ENCODE assay signal across 34 cellular contexts in the genomic region with DNA sequence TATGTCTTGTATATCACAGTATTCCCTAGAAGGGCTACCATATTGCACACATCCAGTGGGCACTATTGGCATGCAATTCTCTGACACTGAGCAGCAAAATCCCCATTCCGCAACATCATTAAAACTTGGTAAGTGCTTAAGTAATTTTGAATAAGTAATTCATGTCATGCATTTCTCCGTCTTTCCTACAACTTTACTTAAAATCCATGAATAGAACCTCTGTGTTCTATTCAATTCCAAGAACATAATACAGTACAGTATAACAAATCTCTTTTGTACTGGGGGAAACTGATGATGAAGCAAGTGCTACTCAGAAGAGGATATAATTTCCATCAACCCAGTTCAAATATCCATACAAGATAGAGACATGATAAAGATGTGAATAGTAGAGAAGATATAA.
"Had no signal": no experiment of that assay in that cellular context is flagged by ENCODE, and none has a peak within 500 bp of the region (broad histone marks: within the 10 kb centered on the region; RNA-seq: fewer than 3 reads in every experiment).

No MANE protein-coding gene starts in this region.

- ATAC-seq: activated CD8-positive, alpha-beta memory T cell treated with anti-CD3 and anti-CD28 coated beads, Interleukin-2, amount 10 ng/mL, durations not matched to agents 7 days and 5 days; activated CD8-positive, alpha-beta T cell treated with anti-CD3 and anti-CD28 coated beads, Interleukin-2, amount 10 ng/mL, durations not matched to agents 7 days and 5 days; activated naive CD4-positive, alpha-beta T cell treated with anti-CD3 and anti-CD28 coated beads, Interleukin-2, amount 50 U/mL, for 72 hours; WTC11 had no signal

- FAIRE-seq: astrocyte, bronchial epithelial cell, colon, TTC549 had no signal

- H3K9me3 ChIP-seq: adrenal gland, body of pancreas had no signal

- H3K4me3 ChIP-seq: adrenal gland, body of pancreas, cardiac muscle cell, coronary artery had no signal

- H3K4me1 ChIP-seq: adrenal gland, body of pancreas had no signal

- H3K27ac ChIP-seq: adrenal gland, body of pancreas, cardiac muscle cell, coronary artery, WERI-Rb-1 had no signal

- DNase-seq: activated CD4-positive, alpha-beta memory T cell treated with anti-CD3 and anti-CD28 coated beads, Interleukin-2, amount 10 ng/mL, durations not matched to agents 7 days and 5 days; activated CD4-positive, alpha-beta T cell treated with anti-CD3 and anti-CD28 coated beads for 4 hours; activated CD4-positive, alpha-beta T cell treated with anti-CD3 and anti-CD28 coated beads, Interleukin-2, amount 10 ng/mL, durations not matched to agents 24 days and 14 days; activated CD4-positive, alpha-beta T cell treated with anti-CD3 and anti-CD28 coated beads, Interleukin-2, amount 50 U/mL, for 48 hours; activated CD4-positive, CD25-positive, alpha-beta regulatory T cell treated with anti-CD3 and anti-CD28 coated beads, Interleukin-2, amount 50 U/mL, for 72 hours; activated CD8-positive, alpha-beta memory T cell treated with anti-CD3 and anti-CD28 coated beads for 24 hours; activated CD8-positive, alpha-beta memory T cell treated with anti-CD3 and anti-CD28 coated beads, Interleukin-2, amount 10 ng/mL, durations not matched to agents 7 days and 5 days; activated CD8-positive, alpha-beta memory T cell treated with anti-CD3 and anti-CD28 coated beads, Interleukin-2, amount 50 U/mL, for 48 hours; activated CD8-positive, alpha-beta T cell treated with anti-CD3 and anti-CD28 coated beads, Interleukin-2, amount 10 ng/mL, durations not matched to agents 7 days and 5 days; activated effector memory CD4-positive, alpha-beta T cell treated with anti-CD3 and anti-CD28 coated beads, Interleukin-2, amount 50 U/mL, for 16 hours; activated gamma-delta T cell treated with Interleukin-2 at 50 U/mL for 16 hours; activated naive CD4-positive, alpha-beta T cell; activated naive CD4-positive, alpha-beta T cell treated with anti-CD3 and anti-CD28 coated beads for 36 hours; activated naive CD4-positive, alpha-beta T cell treated with anti-CD3 and anti-CD28 coated beads, Interleukin-2, amount 50 U/mL, for 16 hours; activated naive CD8-positive, alpha-beta T cell treated with anti-CD3 and anti-CD28 coated beads for 36 hours; activated T-cell treated with anti-CD3 and anti-CD28 coated beads, Interleukin-2, amount 50 U/mL, for 24 hours; activated T-cell treated with anti-CD3 and anti-CD28 coated beads, Interleukin-2, amount 50 U/mL, for 48 hours; adrenal gland; amniotic stem cell; aorta; caudate nucleus; T-helper 1 cell; T-helper 2 cell; T-helper 9 cell; WERI-Rb-1 had no signal
